16 cellular contexts compared by ENCODE assay signal in genomic region chr5:73858786-73859185, GRCh38.
A peak's percentile ranks its signal among the peaks of the same experiment; 100 is the strongest.
DNase-seq lines count a peak whose midpoint lies in the region; ATAC-seq and TF ChIP-seq lines count a peak whose summit lies in the region.
"Had no signal": no experiment of that assay in that cellular context is flagged by ENCODE, and none has a peak within 500 bp of the region (broad histone marks: within the 10 kb centered on the region; RNA-seq: fewer than 3 reads in every experiment).

No MANE protein-coding gene starts in this region.

- intact Hi-C loops in CD14-positive monocyte (cut with micrococcal nuclease) (no loop called here), sciatic nerve (cut with DNase I) (no loop called here)

- no peak overlapping the region for H3K4me3 ChIP-seq in epithelial cell of esophagus (ENCODE audit: low read length)
- H3K4me3 ChIP-seq: GM23338, PC-9, SJSA1 had no signal

- TF ChIP-seq CTCF in CD14-positive monocyte (IDR thresholded peaks at IDR 0.05): no peak
- TF ChIP-seq CTCF in epithelial cell of esophagus (IDR thresholded peaks at IDR 0.05; ENCODE audit: insufficient read depth, low read depth, low read length, missing control alignments): no peak

- DNase-seq in CD14-positive monocyte (ENCODE audit: low spot score): no peak
- DNase-seq in MV-4-11 (lab: John Stamatoyannopoulos, UW): peak; percentile 12
- DNase-seq in epithelial cell of esophagus (ENCODE audit: low read depth): peak; percentile 81
- DNase-seq in sciatic nerve (ENCODE audit: low spot score): no peak
- DNase-seq in activated T-cell treated with anti-CD3 and anti-CD28 coated beads, Interleukin-2, amount 50 U/mL, for 72 hours: no peak
- no peak for DNase-seq in T-helper 2 cell
- DNase-seq: CD8-positive, alpha-beta T cell; DMS79; NCI-H1092; NCI-H2081 treated with DMSO at 0.1 percent for 48 hours; NCI-H524; PC-9 had no signal

- peak overlapping the region in 6 of 7 donors; percentile 57 to 93 (median 86) for H3K27ac Mint-ChIP-seq in CD14-positive monocyte
- no peak overlapping the region for H3K27ac Mint-ChIP-seq in activated T-cell treated with anti-CD3 and anti-CD28 coated beads, Interleukin-2, amount 50 U/mL, for 72 hours
- H3K27ac Mint-ChIP-seq: CD8-positive, alpha-beta T cell; GM23338 had no signal

- H3K4me3 Mint-ChIP-seq in CD14-positive monocyte: peak overlapping the region in 1 of 2 donors; percentile 17
- no peak overlapping the region for H3K4me3 Mint-ChIP-seq in activated T-cell treated with anti-CD3 and anti-CD28 coated beads, Interleukin-2, amount 50 U/mL, for 72 hours
- H3K4me3 Mint-ChIP-seq: CD8-positive, alpha-beta T cell; GM23338 had no signal

- ATAC-seq in sciatic nerve (peak; percentile 24), HG03442 (IDR thresholded peaks at IDR 0.05; ENCODE audit: unreplicated experiment) (no peak)
- no peak for ATAC-seq in activated T-cell treated with anti-CD3 and anti-CD28 coated beads, Interleukin-2, amount 50 U/mL, for 72 hours (replicated peaks in 1 of 2)
- ATAC-seq: CD8-positive, alpha-beta T cell; GM23338; HCT116 had no signal

- no peaks in the 10 kb centered on the region for H3K36me3 Mint-ChIP-seq in CD14-positive monocyte
- no peaks in the 10 kb centered on the region for H3K36me3 Mint-ChIP-seq in activated T-cell treated with anti-CD3 and anti-CD28 coated beads, Interleukin-2, amount 50 U/mL, for 72 hours (ENCODE audit: insufficient read depth in 2 of 2)
- H3K36me3 Mint-ChIP-seq: CD8-positive, alpha-beta T cell had no signal

- H3K27me3 Mint-ChIP-seq in CD14-positive monocyte (ENCODE audit: low read depth in 3 of 3): peaks cover 0 to 2% (median 0%) of the 10 kb centered on the region in 3 donors
- peaks cover 45% of the 10 kb centered on the region for H3K27me3 Mint-ChIP-seq in activated T-cell treated with anti-CD3 and anti-CD28 coated beads, Interleukin-2, amount 50 U/mL, for 72 hours (ENCODE audit: low read depth)

- peaks cover 60% of the 10 kb centered on the region for H3K4me1 Mint-ChIP-seq in CD14-positive monocyte
- H3K4me1 Mint-ChIP-seq in activated T-cell treated with anti-CD3 and anti-CD28 coated beads, Interleukin-2, amount 50 U/mL, for 72 hours (ENCODE audit: low read depth): no peaks in the 10 kb centered on the region
- H3K4me1 Mint-ChIP-seq: GM23338 had no signal

- no peaks in the 10 kb centered on the region for H3K9me3 Mint-ChIP-seq in CD14-positive monocyte
- H3K9me3 Mint-ChIP-seq in activated T-cell treated with anti-CD3 and anti-CD28 coated beads, Interleukin-2, amount 50 U/mL, for 72 hours: no peaks in the 10 kb centered on the region
- H3K9me3 Mint-ChIP-seq: CD8-positive, alpha-beta T cell; GM23338 had no signal

Comparison
In these comparisons a context has a peak if more than half of its experiments do, and no peak if none do; other contexts are left out.
1. DNase-seq: peak in MV-4-11 (single experiment) and epithelial cell of esophagus (single experiment); none in CD14-positive monocyte (single experiment), sciatic nerve (single experiment), activated T-cell treated with anti-CD3 and anti-CD28 coated beads, Interleukin-2, amount 50 U/mL, for 72 hours (0 of 2) and T-helper 2 cell (0 of 5).